20 cellular contexts compared by ENCODE assay signal in the genomic region with DNA sequence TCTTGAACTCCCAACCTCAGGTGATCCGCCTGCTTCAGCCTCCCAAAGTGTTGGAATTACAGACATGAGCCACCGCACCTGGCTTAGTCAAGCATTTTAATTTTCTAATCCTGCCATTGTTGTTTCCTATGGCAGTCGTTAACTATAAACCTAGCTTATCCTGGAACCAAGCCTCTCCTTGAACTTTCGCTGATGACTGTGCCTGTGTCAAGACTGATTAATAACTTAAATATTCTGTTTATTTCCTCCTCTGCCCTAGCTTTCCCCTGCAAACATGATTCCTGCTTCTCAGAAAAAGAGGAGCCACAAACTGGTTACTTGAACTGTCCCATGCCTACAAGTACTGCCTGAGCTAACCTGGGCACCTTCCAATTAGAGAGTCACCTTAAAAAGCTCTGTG. TPM values are rescaled to one million over a fixed set of nuclear protein-coding genes. Genes with fewer than 3 reads are reported as not detected.
A peak's percentile ranks its signal among the peaks of the same experiment; 100 is the strongest.
DNase-seq lines count a peak whose midpoint lies in the region; ATAC-seq, FAIRE-seq and TF ChIP-seq lines count a peak whose summit lies in the region.
"Had no signal": no experiment of that assay in that cellular context is flagged by ENCODE, and none has a peak within 500 bp of the region (broad histone marks: within the 10 kb centered on the region; RNA-seq: fewer than 3 reads in every experiment).

No MANE protein-coding gene starts in this region.

- H3K4me1 Mint-ChIP-seq in effector memory CD8-positive, alpha-beta T cell (ENCODE audit: low read depth in 2 of 2): no peaks in the 10 kb centered on the region

- no peaks in the 10 kb centered on the region for H3K27me3 ChIP-seq in heart left ventricle
- H3K27me3 ChIP-seq: gastroesophageal sphincter, sigmoid colon, SJSA1, upper lobe of right lung had no signal

- intact Hi-C loops in heart left ventricle (cut with DNase I): no loop called here

- no peaks in the 10 kb centered on the region for H3K36me3 ChIP-seq in heart left ventricle
- H3K36me3 ChIP-seq: gastroesophageal sphincter, sigmoid colon, SJSA1, upper lobe of right lung had no signal

- H3K4me3 Mint-ChIP-seq in effector memory CD8-positive, alpha-beta T cell: no peak overlapping the region
- H3K4me3 Mint-ChIP-seq: CD4-positive, CD25-positive, alpha-beta regulatory T cell; dendritic cell treated with granulocyte-macrophage colony-stimulating factor and Interleukin-4, amounts not matched to agents 40 ng/mL and 50 ng/mL, for 4 days; stimulated activated naive B cell treated with anti-CD40 and anti-IgM and Interleukin-4, amounts not matched to agents 10 μg/mL and 1 μg/mL and 100 μg/mL, for 72 hours had no signal

- H3K27ac ChIP-seq in RWPE1 (no peak overlapping the region), heart left ventricle (peak overlapping the region in 1 of 12 donors; percentile 89)
- H3K27ac ChIP-seq: gastroesophageal sphincter, SJSA1, upper lobe of right lung had no signal

- POLR2A ChIA-PET in RWPE1 (lab: Yijun Ruan, JAX; ENCODE audit: low non-redundant PET): no interaction called here

- no peak for TF ChIP-seq POLR2A in H54 (IDR thresholded peaks at IDR 0.05; ENCODE audit: low read depth, low read length)
- no peak for TF ChIP-seq POLR2A in heart left ventricle (IDR thresholded peaks at IDR 0.05)

- peak; percentile 3 for DNase-seq in H54 (ENCODE audit: insufficient read length, low spot score)
- DNase-seq in RWPE1 (ENCODE audit: low spot score): peak; percentile 27
- DNase-seq in fibroblast of mammary gland (ENCODE audit: low read depth): peak; percentile 30
- peak; percentile 48 for DNase-seq in retinal pigment epithelial cell (ENCODE audit: low read depth)
- no peak for DNase-seq in effector memory CD8-positive, alpha-beta T cell
- DNase-seq in heart left ventricle: no peak
- DNase-seq: activated CD4-positive, alpha-beta T cell treated with anti-CD3 and anti-CD28 coated beads, Interleukin-2, amount 50 U/mL, for 48 hours; CD4-positive, CD25-positive, alpha-beta regulatory T cell; GF-D8; KG1; NCI-H1694 treated with DMSO at 0.1 percent for 48 hours; sigmoid colon; stimulated activated naive B cell treated with anti-CD40 and anti-IgM and Interleukin-4, amounts not matched to agents 10 μg/mL and 1 μg/mL and 100 μg/mL, for 72 hours; upper lobe of right lung had no signal

- no peaks in the 10 kb centered on the region for H3K9me3 Mint-ChIP-seq in effector memory CD8-positive, alpha-beta T cell
- H3K9me3 Mint-ChIP-seq: dendritic cell treated with granulocyte-macrophage colony-stimulating factor and Interleukin-4, amounts not matched to agents 40 ng/mL and 50 ng/mL, for 4 days; stimulated activated naive B cell treated with anti-CD40 and anti-IgM and Interleukin-4, amounts not matched to agents 10 μg/mL and 1 μg/mL and 100 μg/mL, for 72 hours had no signal

- TF ChIP-seq CTCF in RWPE1 (conservative IDR thresholded peaks at IDR 0.05; ENCODE audit: low read depth): no peak
- TF ChIP-seq CTCF in fibroblast of mammary gland (conservative IDR thresholded peaks at IDR 0.05; ENCODE audit: control insufficient read depth, insufficient read depth, low read depth, low read length): no peak
- TF ChIP-seq CTCF in retinal pigment epithelial cell (conservative IDR thresholded peaks at IDR 0.05; ENCODE audit: low read depth, low read length): no peak
- no peak for TF ChIP-seq CTCF in heart left ventricle (IDR thresholded peaks at IDR 0.05)

- no peak overlapping the region for H3K4me3 ChIP-seq in fibroblast of mammary gland (ENCODE audit: control insufficient read depth, low read depth, low read length)
- H3K4me3 ChIP-seq in retinal pigment epithelial cell (ENCODE audit: low read length): no peak overlapping the region
- no peak overlapping the region for H3K4me3 ChIP-seq in heart left ventricle
- H3K4me3 ChIP-seq: gastroesophageal sphincter, sigmoid colon, SJSA1, upper lobe of right lung had no signal

- no peak for FAIRE-seq in H54 (lab: Jason Lieb, UNC)
- FAIRE-seq: islet of Langerhans had no signal

- peaks cover 26 to 33% of the 10 kb centered on the region in 2 donors for H3K27me3 Mint-ChIP-seq in effector memory CD8-positive, alpha-beta T cell
- H3K27me3 Mint-ChIP-seq: stimulated activated naive B cell treated with anti-CD40 and anti-IgM and Interleukin-4, amounts not matched to agents 10 μg/mL and 1 μg/mL and 100 μg/mL, for 72 hours had no signal

- CTCF ChIA-PET in RWPE1 (lab: Yijun Ruan, JAX): interaction anchor here (0.6 kb wide), 1 partner anchor 1598 kb away, joined by 5 read pairs; no protein-coding TSS in a partner anchor

- peaks cover 0 to 27% (median 0%) of the 10 kb centered on the region in 12 donors for H3K4me1 ChIP-seq in heart left ventricle
- H3K4me1 ChIP-seq: sigmoid colon, SJSA1, upper lobe of right lung had no signal

- ATAC-seq in effector memory CD8-positive, alpha-beta T cell (replicated peaks): no peak
- no peak for ATAC-seq in heart left ventricle
- ATAC-seq in GM21360 (IDR thresholded peaks at IDR 0.05; ENCODE audit: unreplicated experiment): no peak
- no peak for ATAC-seq in GM21447 (IDR thresholded peaks at IDR 0.05; ENCODE audit: unreplicated experiment)
- ATAC-seq: gastroesophageal sphincter; stimulated activated naive B cell treated with anti-CD40 and anti-IgM and Interleukin-4, amounts not matched to agents 10 μg/mL and 1 μg/mL and 100 μg/mL, for 72 hours; upper lobe of right lung had no signal

- H3K9me3 ChIP-seq in heart left ventricle: peaks cover 0 to 9% (median 0%) of the 10 kb centered on the region in 12 donors
- H3K9me3 ChIP-seq: gastroesophageal sphincter, sigmoid colon, SJSA1, upper lobe of right lung had no signal

- WGBS in heart left ventricle, 4 donors: 77 to 89% (median 81%) methylated on average over 4 of the region's 4 CpGs

- H3K27ac Mint-ChIP-seq in effector memory CD8-positive, alpha-beta T cell: no peak overlapping the region
- H3K27ac Mint-ChIP-seq: CD4-positive, CD25-positive, alpha-beta regulatory T cell; dendritic cell treated with granulocyte-macrophage colony-stimulating factor and Interleukin-4, amounts not matched to agents 40 ng/mL and 50 ng/mL, for 4 days; stimulated activated naive B cell treated with anti-CD40 and anti-IgM and Interleukin-4, amounts not matched to agents 10 μg/mL and 1 μg/mL and 100 μg/mL, for 72 hours had no signal

- no peaks in the 10 kb centered on the region for H3K36me3 Mint-ChIP-seq in effector memory CD8-positive, alpha-beta T cell (ENCODE audit: insufficient read depth)
- H3K36me3 Mint-ChIP-seq: CD4-positive, CD25-positive, alpha-beta regulatory T cell; stimulated activated naive B cell treated with anti-CD40 and anti-IgM and Interleukin-4, amounts not matched to agents 10 μg/mL and 1 μg/mL and 100 μg/mL, for 72 hours had no signal

RNA-seq across cellular contexts. Expression of a gene that starts 1.5 kb away (rescaled TPM):
- 1 to 10 TPM in 3 of 9 donors, under 1 TPM in 6; 0.29 to 2.2 (median 0.57) TPM for total RNA-seq in heart left ventricle
- polyA plus RNA-seq in heart left ventricle: under 1 TPM; 0.38 to 0.44 TPM
- total RNA-seq: CD4-positive, CD25-positive, alpha-beta regulatory T cell; SJSA1 had no signal

RNA-seq across cellular contexts. Expression of a gene that starts 45.3 kb away (rescaled TPM):
- total RNA-seq in heart left ventricle: 1 to 10 TPM; 1.1 to 6.9 (median 2.5) TPM
- polyA plus RNA-seq in heart left ventricle: under 1 TPM; 0.30 to 0.39 TPM

RNA-seq across cellular contexts. Expression of a gene that starts 53.4 kb away (rescaled TPM):
- not detected for total RNA-seq in heart left ventricle
- not detected for polyA plus RNA-seq in heart left ventricle
- total RNA-seq: CD4-positive, CD25-positive, alpha-beta regulatory T cell; gastroesophageal sphincter; sigmoid colon; SJSA1; upper lobe of right lung had no signal
- polyA plus RNA-seq: CD4-positive, CD25-positive, alpha-beta regulatory T cell; sigmoid colon had no signal

Comparison
In these comparisons a context has a peak if more than half of its experiments do, and no peak if none do; other contexts are left out.
1. DNase-seq: peak in H54 (single experiment), RWPE1 (single experiment), fibroblast of mammary gland (single experiment) and retinal pigment epithelial cell (single experiment); none in effector memory CD8-positive, alpha-beta T cell (0 of 3) and heart left ventricle (0 of 5).